In the genomic region with DNA sequence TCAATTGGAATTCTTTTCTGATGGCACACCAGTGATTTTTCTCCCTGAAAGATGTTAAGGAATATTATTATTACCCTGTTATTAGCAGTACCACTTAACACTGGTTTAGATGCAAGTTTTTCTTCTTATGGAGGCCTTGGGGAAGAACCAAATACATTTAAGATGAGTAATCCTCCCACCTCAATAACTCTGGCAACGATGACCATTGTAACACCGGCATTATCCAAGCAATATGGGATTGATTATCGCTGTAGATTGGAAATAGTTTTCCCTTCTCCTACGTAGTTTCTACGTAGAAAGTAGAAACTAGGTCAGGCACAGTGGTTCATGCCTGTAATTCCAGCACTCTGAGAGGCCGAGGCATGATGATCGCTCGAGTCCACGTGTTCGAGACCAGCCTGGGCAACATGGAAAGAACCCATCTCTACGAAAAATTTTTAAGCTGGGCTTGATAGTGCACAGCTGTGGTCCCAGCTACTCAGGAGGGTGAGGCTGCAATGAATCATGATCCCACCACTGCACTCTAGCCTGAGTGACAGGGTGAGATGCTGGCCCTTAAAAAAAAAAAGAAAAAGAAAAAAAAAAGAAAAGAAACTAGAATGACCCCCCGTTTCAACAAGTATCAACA, we compare ENCODE assay signal across 14 cellular contexts. TPM values are rescaled to one million over a fixed set of nuclear protein-coding genes. Genes with fewer than 3 reads are reported as not detected.
DNase-seq lines count a peak whose midpoint lies in the region; ATAC-seq and TF ChIP-seq lines count a peak whose summit lies in the region.
"Had no signal": no experiment of that assay in that cellular context is flagged by ENCODE, and none has a peak within 500 bp of the region (broad histone marks: within the 10 kb centered on the region; RNA-seq: fewer than 3 reads in every experiment).

No MANE protein-coding gene starts in this region.

- POLR2A ChIA-PET in AG04449 (lab: Yijun Ruan, JAX) (no interaction called here), T-cell (lab: Charles Lee) (no interaction called here)

- ATAC-seq in right lobe of liver (no peak), T-cell (replicated peaks in 1 of 4) (no peak), HG02610 (IDR thresholded peaks at IDR 0.05; ENCODE audit: unreplicated experiment) (no peak)
- ATAC-seq: effector memory CD8-positive, alpha-beta T cell had no signal

- 89% methylated on average over 12 of the region's 12 CpGs for WGBS in right lobe of liver (ENCODE audit: insufficient coverage, low coverage, low lambda C conversion rate, missing lambda C conversion rate)

- DNase-seq in AG04449 (ENCODE audit: low read depth, low spot score) (peak; percentile 46), LHCN-M2 (ENCODE audit: low read depth) (peak; percentile 20), cardiac fibroblast (ENCODE audit: low read depth in 2 of 2) (peak; percentile 44 to 61), right lobe of liver (no peak), T-cell (no peak), tibial artery (no peak)
- DNase-seq: activated CD4-positive, alpha-beta T cell treated with anti-CD3 and anti-CD28 coated beads, Interleukin-2, amount 50 U/mL, for 4 hours; BE2C; effector memory CD8-positive, alpha-beta T cell; NCI-H1092; NCI-H82; SW 1271 had no signal

- no peak overlapping the region for H3K4me3 Mint-ChIP-seq in T-cell
- H3K4me3 Mint-ChIP-seq: effector memory CD8-positive, alpha-beta T cell had no signal

- intact Hi-C loops in right lobe of liver (cut with DNase I): no loop called here
- intact Hi-C loops in tibial artery (cut with DNase I; ENCODE audit: low total_unique reads): loop anchor here (10.0 kb wide), 1 partner anchor 65 kb away; no protein-coding TSS in a partner anchor

- H3K27me3 Mint-ChIP-seq in T-cell: no peaks in the 10 kb centered on the region
- H3K27me3 Mint-ChIP-seq: effector memory CD8-positive, alpha-beta T cell had no signal

- H3K36me3 ChIP-seq in muscle layer of duodenum (ENCODE audit: control insufficient read depth in 1 of 2, insufficient read depth in 2 of 2, low read length in 2 of 2) (no peaks in the 10 kb centered on the region), right lobe of liver (no peaks in the 10 kb centered on the region), tibial artery (peaks cover 0 to 5% (median 4%) of the 10 kb centered on the region in 3 donors)
- H3K36me3 ChIP-seq: BE2C had no signal

- peaks cover 36% of the 10 kb centered on the region for H3K36me3 Mint-ChIP-seq in T-cell

- H3K4me3 ChIP-seq in AG04449 (ENCODE audit: low read depth, low read length): no peak overlapping the region
- H3K4me3 ChIP-seq in cardiac fibroblast (replicated peaks in 1 of 2; ENCODE audit: low read depth in 2 of 2, low read length in 2 of 2): no peak overlapping the region
- H3K4me3 ChIP-seq in muscle layer of duodenum (ENCODE audit: low read depth in 1 of 2, low read length in 2 of 2): no peak overlapping the region
- no peak overlapping the region for H3K4me3 ChIP-seq in right lobe of liver
- no peak overlapping the region for H3K4me3 ChIP-seq in tibial artery

- CTCF ChIA-PET in AG04449 (lab: Yijun Ruan, JAX): interaction anchor here (1.7 kb wide), 1 partner anchor 11 kb away, joined by 7 read pairs; no protein-coding TSS in a partner anchor
- CTCF ChIA-PET in T-cell (lab: Charles Lee): no interaction called here

- peaks cover 9 to 24% of the 10 kb centered on the region in 2 donors for H3K4me1 ChIP-seq in muscle layer of duodenum (ENCODE audit: control insufficient read depth in 1 of 2, insufficient read depth in 2 of 2, low read length in 2 of 2)
- peaks cover 0 to 19% (median 8%) of the 10 kb centered on the region in 4 donors for H3K4me1 ChIP-seq in right lobe of liver
- peaks cover 0 to 66% (median 40%) of the 10 kb centered on the region in 4 donors for H3K4me1 ChIP-seq in tibial artery
- H3K4me1 ChIP-seq: BE2C had no signal

- H3K27me3 ChIP-seq in muscle layer of duodenum (ENCODE audit: low read depth, low read length) (no peaks in the 10 kb centered on the region), right lobe of liver (no peaks in the 10 kb centered on the region), tibial artery (no peaks in the 10 kb centered on the region)
- H3K27me3 ChIP-seq: BE2C had no signal

- TF ChIP-seq POLR2A in right lobe of liver (IDR thresholded peaks at IDR 0.05): no peak

- H3K9me3 ChIP-seq in muscle layer of duodenum (ENCODE audit: control insufficient read depth in 1 of 2, low read length in 2 of 2): no peaks in the 10 kb centered on the region
- H3K9me3 ChIP-seq in right lobe of liver: no peaks in the 10 kb centered on the region
- no peaks in the 10 kb centered on the region for H3K9me3 ChIP-seq in tibial artery
- H3K9me3 ChIP-seq: BE2C had no signal

- TF ChIP-seq CTCF in AG04449 (IDR thresholded peaks at IDR 0.05; ENCODE audit: insufficient read depth, low read length, missing control alignments) (no peak), cardiac fibroblast (IDR thresholded peaks at IDR 0.05; ENCODE audit: low read depth, low read length) (no peak), right lobe of liver (IDR thresholded peaks at IDR 0.05) (no peak), tibial artery (IDR thresholded peaks at IDR 0.05) (no peak)

- H3K27ac ChIP-seq in muscle layer of duodenum (ENCODE audit: low read length): peak overlapping the region; percentile 16
- no peak overlapping the region for H3K27ac ChIP-seq in right lobe of liver
- no peak overlapping the region for H3K27ac ChIP-seq in tibial artery

- H3K9me3 Mint-ChIP-seq in T-cell: peaks cover 0 to 2% (median 0%) of the 10 kb centered on the region in 3 donors
- H3K9me3 Mint-ChIP-seq: effector memory CD8-positive, alpha-beta T cell had no signal

- H3K4me1 Mint-ChIP-seq in T-cell: peaks cover 38 to 43% (median 39%) of the 10 kb centered on the region in 3 donors

- no peak overlapping the region for H3K27ac Mint-ChIP-seq in T-cell

RNA-seq across cellular contexts. Expression of a gene that starts 45.5 kb away (rescaled TPM):
- total RNA-seq in LHCN-M2 (2014; rRNA removed) (66.3 and 66.8 TPM in 2 replicates), right lobe of liver (10 to 100 TPM; 21.4 to 67.0 (median 47.1) TPM), T-cell (10 to 100 TPM; 25.9 to 49.0 (median 40.4) TPM)
- polyA plus RNA-seq in LHCN-M2 (2012): 44.8 TPM

Comparison
In these comparisons a context has a peak if more than half of its experiments do, and no peak if none do; other contexts are left out.
1. DNase-seq: peak in AG04449 (single experiment), LHCN-M2 (single experiment) and cardiac fibroblast (2 of 2); none in right lobe of liver (0 of 3), T-cell (0 of 34) and tibial artery (0 of 2).